ENCODE assay signal across 1 cellular context in genomic region chr5:68026092-68026910, GRCh38.
TF ChIP-seq lines count a peak whose summit lies in the region.

No MANE protein-coding gene starts in this region.

TF ChIP-seq in SK-N-SH, 30 proteins besides CTCF, POLR2A, EP300 and RAD21 (continued from another document):
- TF ChIP-seq ZBTB33 (IDR thresholded peaks at IDR 0.05; ENCODE audit: borderline replicate concordance, low read depth), result no peak
- no peak for TF ChIP-seq RCOR1 (IDR thresholded peaks at IDR 0.05; ENCODE audit: low read length)
- no peak for TF ChIP-seq POLR2AphosphoS5 (IDR thresholded peaks at IDR 0.05; ENCODE audit: low read depth, low read length)
- no peak for TF ChIP-seq USF2 (IDR thresholded peaks at IDR 0.05; ENCODE audit: borderline replicate concordance, low read depth, low read length)
- no peak for TF ChIP-seq TCF12 (IDR thresholded peaks at IDR 0.05)
- no peak for TF ChIP-seq TAF1 (IDR thresholded peaks at IDR 0.05; ENCODE audit: borderline replicate concordance, low read depth, low read length)
- TF ChIP-seq GATA2 (CRISPR knock-in tag; IDR thresholded peaks at IDR 0.05), result no peak
- TF ChIP-seq SMC3 (IDR thresholded peaks at IDR 0.05; ENCODE audit: low read depth, low read length), result no peak
